ENCODE assay signal across 1 cellular context in genomic region chr21:44338971-44339910, GRCh38.
TF ChIP-seq lines count a peak whose summit lies in the region.

Gene CFAP410 (minus strand): TSS chr21:44339390. CDS start chr21:44339194, 196 bp downstream.

TF ChIP-seq in HepG2, 621 proteins besides CTCF, POLR2A, EP300 and RAD21 (continued from another document and continues in another):
- TF ChIP-seq, protein P1, sequence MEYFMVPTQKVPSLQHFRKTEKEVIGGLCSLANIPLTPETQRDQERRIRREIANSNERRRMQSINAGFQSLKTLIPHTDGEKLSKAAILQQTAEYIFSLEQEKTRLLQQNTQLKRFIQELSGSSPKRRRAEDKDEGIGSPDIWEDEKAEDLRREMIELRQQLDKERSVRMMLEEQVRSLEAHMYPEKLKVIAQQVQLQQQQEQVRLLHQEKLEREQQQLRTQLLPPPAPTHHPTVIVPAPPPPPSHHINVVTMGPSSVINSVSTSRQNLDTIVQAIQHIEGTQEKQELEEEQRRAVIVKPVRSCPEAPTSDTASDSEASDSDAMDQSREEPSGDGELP (IDR thresholded peaks at IDR 0.05; ENCODE audit: borderline replicate concordance, low read depth): peak; percentile 50; the same call in 1 of the 2 replicates
- TF ChIP-seq ZKSCAN1 (IDR thresholded peaks at IDR 0.05; ENCODE audit: low read length) (peak; percentile 35; the same call in 1 of the 2 replicates), KLF13 (CRISPR knock-in tag; IDR thresholded peaks at IDR 0.05) (no peak), ATF1 (CRISPR knock-in tag; IDR thresholded peaks at IDR 0.05) (peak; percentile 98), MED8 (CRISPR knock-in tag; IDR thresholded peaks at IDR 0.05; ENCODE audit: insufficient replicate concordance) (no peak), ZBTB2 (CRISPR knock-in tag; IDR thresholded peaks at IDR 0.05; ENCODE audit: low read depth) (peak; percentile 81), ZNF569 (CRISPR knock-in tag; IDR thresholded peaks at IDR 0.05; ENCODE audit: borderline replicate concordance) (no peak), KLF9 (CRISPR knock-in tag; IDR thresholded peaks at IDR 0.05; ENCODE audit: low read depth) (no peak), NFYC (CRISPR knock-in tag; IDR thresholded peaks at IDR 0.05) (peak; percentile 62), HNRNPL (IDR thresholded peaks at IDR 0.05; ENCODE audit: low read depth, low read length) (0 out of 2 replicates have a peak, but pooled peaks have one; percentile 38), GABPA (IDR thresholded peaks at IDR 0.05; ENCODE audit: low read depth, low read length) (no peak), GABPA (CRISPR knock-in tag; IDR thresholded peaks at IDR 0.05; ENCODE audit: low read depth) (peak; percentile 78), IRX3 (CRISPR knock-in tag; IDR thresholded peaks at IDR 0.05; ENCODE audit: borderline replicate concordance, low read depth) (peak; percentile 56; the same call in 1 of the 2 replicates), CHD2 (IDR thresholded peaks at IDR 0.05; ENCODE audit: low read depth, low read length) (no peak), FOXJ3 (CRISPR knock-in tag; IDR thresholded peaks at IDR 0.05; ENCODE audit: borderline replicate concordance) (0 out of 2 replicates have a peak, but pooled peaks have one; percentile 17), PCBP2 (optimal IDR thresholded peaks at IDR 0.05; ENCODE audit: low read depth, low read length, poor library complexity, severe bottlenecking) (no peak), DBP (CRISPR knock-in tag; IDR thresholded peaks at IDR 0.05; ENCODE audit: not compliant biosample characterization) (peak; percentile 33), MAFG (CRISPR knock-in tag; IDR thresholded peaks at IDR 0.05) (no peak), FOXA1 (IDR thresholded peaks at IDR 0.05) (no peak), FOXA1 (CRISPR knock-in tag; IDR thresholded peaks at IDR 0.05) (peak; percentile 11; the same call in 1 of the 2 replicates), SMAD1 (CRISPR knock-in tag; IDR thresholded peaks at IDR 0.05; ENCODE audit: borderline replicate concordance, low read depth) (peak; percentile 73; the same call in 1 of the 2 replicates), MAFK (conservative IDR thresholded peaks at IDR 0.05 in 1 of 2, IDR thresholded peaks at IDR 0.05 in 1 of 2; ENCODE audit: low read length in 2 of 2) (no peak), ZNF546 (CRISPR knock-in tag; conservative IDR thresholded peaks at IDR 0.05) (0 out of 2 replicates have a peak, but pooled peaks have one; percentile 44), ZNF383 (CRISPR knock-in tag; IDR thresholded peaks at IDR 0.05; ENCODE audit: borderline replicate concordance) (no peak), ARID3A (IDR thresholded peaks at IDR 0.05; ENCODE audit: low read depth, low read length) (peak; percentile 11; the same call in 1 of the 2 replicates), ZFP37 (CRISPR knock-in tag; IDR thresholded peaks at IDR 0.05; ENCODE audit: borderline replicate concordance) (no peak), ZNF891 (CRISPR knock-in tag; IDR thresholded peaks at IDR 0.05) (peak; percentile 91; the same call in 1 of the 2 replicates), ATF6 (CRISPR knock-in tag; conservative IDR thresholded peaks at IDR 0.05) (no peak), POLR2AphosphoS5 (IDR thresholded peaks at IDR 0.05; ENCODE audit: low read depth, low read length) (peak; percentile 77), SMARCE1 (IDR thresholded peaks at IDR 0.05; ENCODE audit: borderline replicate concordance) (no peak), ZNF850 (CRISPR knock-in tag; conservative IDR thresholded peaks at IDR 0.05) (no peak), ZMAT5 (CRISPR knock-in tag; IDR thresholded peaks at IDR 0.05; ENCODE audit: borderline replicate concordance, low read depth) (no peak), ZNF256 (CRISPR knock-in tag; conservative IDR thresholded peaks at IDR 0.05) (0 out of 2 replicates have a peak, but pooled peaks have one; percentile 47), SKIL (CRISPR knock-in tag; IDR thresholded peaks at IDR 0.05; ENCODE audit: borderline replicate concordance) (no peak), JUNB (CRISPR knock-in tag; IDR thresholded peaks at IDR 0.05; ENCODE audit: borderline replicate concordance) (no peak), ZFAT (CRISPR knock-in tag; conservative IDR thresholded peaks at IDR 0.05) (no peak; the same call in 1 of the 2 replicates), IKZF1 (IDR thresholded peaks at IDR 0.05) (no peak), SIN3B (IDR thresholded peaks at IDR 0.05; ENCODE audit: low read length) (peak; percentile 81; the same call in 1 of the 2 replicates), ZZZ3 (CRISPR knock-in tag; IDR thresholded peaks at IDR 0.05; ENCODE audit: borderline replicate concordance) (peak; percentile 90), ZBTB38 (CRISPR knock-in tag; IDR thresholded peaks at IDR 0.05) (peak; percentile 86), ZNF878 (CRISPR knock-in tag; IDR thresholded peaks at IDR 0.05) (no peak), TAF1 (CRISPR knock-in tag; IDR thresholded peaks at IDR 0.05) (peak; percentile 96), RFX5 (IDR thresholded peaks at IDR 0.05; ENCODE audit: low read depth, low read length) (no peak), MTERF4 (CRISPR knock-in tag; IDR thresholded peaks at IDR 0.05) (peak; percentile 65; the same call in 1 of the 2 replicates), ZNF761 (CRISPR knock-in tag; conservative IDR thresholded peaks at IDR 0.05) (peak; percentile 67; the same call in 1 of the 2 replicates), RNF2 (conservative IDR thresholded peaks at IDR 0.05; ENCODE audit: low read depth) (no peak; the same call in 1 of the 2 replicates), WIZ (CRISPR knock-in tag; IDR thresholded peaks at IDR 0.05) (no peak), ETV6 (CRISPR knock-in tag; conservative IDR thresholded peaks at IDR 0.05) (0 out of 2 replicates have a peak, but pooled peaks have one; percentile 5)
- TF ChIP-seq, protein P2, sequence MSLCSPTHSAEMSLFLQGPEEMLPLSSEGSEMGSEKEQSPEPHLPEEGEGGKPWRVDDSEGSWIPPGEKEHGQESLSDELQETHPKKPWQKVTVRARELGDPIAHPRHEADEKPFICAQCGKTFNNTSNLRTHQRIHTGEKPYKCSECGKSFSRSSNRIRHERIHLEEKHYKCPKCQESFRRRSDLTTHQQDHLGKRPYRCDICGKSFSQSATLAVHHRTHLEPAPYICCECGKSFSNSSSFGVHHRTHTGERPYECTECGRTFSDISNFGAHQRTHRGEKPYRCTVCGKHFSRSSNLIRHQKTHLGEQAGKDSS (CRISPR knock-in tag; IDR thresholded peaks at IDR 0.05; ENCODE audit: borderline replicate concordance, low read depth): peak; percentile 73; the same call in 1 of the 2 replicates
- TF ChIP-seq, protein P3, sequence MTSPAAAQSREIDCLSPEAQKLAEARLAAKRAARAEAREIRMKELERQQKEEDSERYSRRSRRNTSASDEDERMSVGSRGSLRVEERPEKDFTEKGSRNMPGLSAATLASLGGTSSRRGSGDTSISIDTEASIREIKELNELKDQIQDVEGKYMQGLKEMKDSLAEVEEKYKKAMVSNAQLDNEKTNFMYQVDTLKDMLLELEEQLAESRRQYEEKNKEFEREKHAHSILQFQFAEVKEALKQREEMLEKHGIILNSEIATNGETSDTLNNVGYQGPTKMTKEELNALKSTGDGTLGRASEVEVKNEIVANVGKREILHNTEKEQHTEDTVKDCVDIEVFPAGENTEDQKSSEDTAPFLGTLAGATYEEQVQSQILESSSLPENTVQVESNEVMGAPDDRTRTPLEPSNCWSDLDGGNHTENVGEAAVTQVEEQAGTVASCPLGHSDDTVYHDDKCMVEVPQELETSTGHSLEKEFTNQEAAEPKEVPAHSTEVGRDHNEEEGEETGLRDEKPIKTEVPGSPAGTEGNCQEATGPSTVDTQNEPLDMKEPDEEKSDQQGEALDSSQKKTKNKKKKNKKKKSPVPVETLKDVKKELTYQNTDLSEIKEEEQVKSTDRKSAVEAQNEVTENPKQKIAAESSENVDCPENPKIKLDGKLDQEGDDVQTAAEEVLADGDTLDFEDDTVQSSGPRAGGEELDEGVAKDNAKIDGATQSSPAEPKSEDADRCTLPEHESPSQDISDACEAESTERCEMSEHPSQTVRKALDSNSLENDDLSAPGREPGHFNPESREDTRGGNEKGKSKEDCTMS (CRISPR knock-in tag; conservative IDR thresholded peaks at IDR 0.05): no peak
